ENCODE assay signal across 21 cellular contexts in genomic region chr22:49686495-49687219, GRCh38.
"Had no signal": no experiment of that assay in that cellular context is flagged by ENCODE, and none has a peak within 500 bp of the region (broad histone marks: within the 10 kb centered on the region; RNA-seq: fewer than 3 reads in every experiment).

No MANE protein-coding gene starts in this region.

- H3K9ac ChIP-seq: parathyroid adenoma had no signal

- H2AFZ ChIP-seq: parathyroid adenoma had no signal

- H3K36me3 Mint-ChIP-seq: mesothelial cell of epicardium; natural killer cell treated with Interleukin-12 subunit alpha and Interleukin-12 subunit beta and Interleukin-15 and Interleukin-18, amount 100 ng/mL, for 72 hours had no signal

- H3K27ac ChIP-seq: parathyroid adenoma, skin epidermis, suprapubic skin had no signal

- H3K9me3 ChIP-seq: mucosa of descending colon, suprapubic skin had no signal

- H3K4me3 Mint-ChIP-seq: effector memory CD8-positive, alpha-beta T cell; immature natural killer cell; mesothelial cell of epicardium; naive B cell; natural killer cell treated with Interleukin-12 subunit alpha and Interleukin-12 subunit beta and Interleukin-15 and Interleukin-18, amount 100 ng/mL, for 72 hours; neural crest cell; stimulated activated naive CD8-positive, alpha-beta T cell treated with anti-CD3 and anti-CD28 coated beads, Interleukin-15, amount 100 ng/mL, for 72 hours had no signal

- H3K4me1 Mint-ChIP-seq: immature natural killer cell; mesothelial cell of epicardium; naive B cell; neural crest cell; stimulated activated naive CD8-positive, alpha-beta T cell treated with anti-CD3 and anti-CD28 coated beads, Interleukin-15, amount 100 ng/mL, for 72 hours had no signal

- H3K9me3 Mint-ChIP-seq: effector memory CD8-positive, alpha-beta T cell; immature natural killer cell; stimulated activated naive CD8-positive, alpha-beta T cell treated with anti-CD3 and anti-CD28 coated beads, Interleukin-15, amount 100 ng/mL, for 72 hours had no signal

- H3K4me1 ChIP-seq: parathyroid adenoma, suprapubic skin had no signal

- ATAC-seq: effector memory CD8-positive, alpha-beta T cell; left lobe of liver; mucosa of descending colon; natural killer cell treated with Interleukin-12 subunit alpha and Interleukin-12 subunit beta and Interleukin-15 and Interleukin-18, amount 100 ng/mL, for 72 hours; stimulated activated naive CD8-positive, alpha-beta T cell treated with anti-CD3 and anti-CD28 coated beads, Interleukin-15, amount 100 ng/mL, for 72 hours had no signal

- H3K27ac Mint-ChIP-seq: effector memory CD8-positive, alpha-beta T cell; immature natural killer cell; mesothelial cell of epicardium; naive B cell; natural killer cell treated with Interleukin-12 subunit alpha and Interleukin-12 subunit beta and Interleukin-15 and Interleukin-18, amount 100 ng/mL, for 72 hours; progenitor cell of endocrine pancreas had no signal

- H3K36me3 ChIP-seq: suprapubic skin had no signal

- DNase-seq: cortex of kidney; effector memory CD8-positive, alpha-beta T cell; hypothalamus; immature natural killer cell; mesenchymal stem cell; mucosa of descending colon; naive B cell; stimulated activated CD4-positive, alpha-beta T cell treated with anti-CD3 and anti-CD28 coated beads, Interleukin-15, amount 100 ng/mL, for 24 hours; stimulated activated CD4-positive, alpha-beta T cell treated with anti-CD3 and anti-CD28 coated beads, Interleukin-2, amount 100 ng/mL, for 48 hours; stimulated activated naive CD4-positive, alpha-beta T cell; stimulated activated naive CD8-positive, alpha-beta T cell treated with anti-CD3 and anti-CD28 coated beads, Interleukin-15, amount 100 ng/mL, for 72 hours; trophoblast cell had no signal

- H3K4me3 ChIP-seq: lung, mucosa of descending colon, skin epidermis, suprapubic skin had no signal
